In the genomic region with DNA sequence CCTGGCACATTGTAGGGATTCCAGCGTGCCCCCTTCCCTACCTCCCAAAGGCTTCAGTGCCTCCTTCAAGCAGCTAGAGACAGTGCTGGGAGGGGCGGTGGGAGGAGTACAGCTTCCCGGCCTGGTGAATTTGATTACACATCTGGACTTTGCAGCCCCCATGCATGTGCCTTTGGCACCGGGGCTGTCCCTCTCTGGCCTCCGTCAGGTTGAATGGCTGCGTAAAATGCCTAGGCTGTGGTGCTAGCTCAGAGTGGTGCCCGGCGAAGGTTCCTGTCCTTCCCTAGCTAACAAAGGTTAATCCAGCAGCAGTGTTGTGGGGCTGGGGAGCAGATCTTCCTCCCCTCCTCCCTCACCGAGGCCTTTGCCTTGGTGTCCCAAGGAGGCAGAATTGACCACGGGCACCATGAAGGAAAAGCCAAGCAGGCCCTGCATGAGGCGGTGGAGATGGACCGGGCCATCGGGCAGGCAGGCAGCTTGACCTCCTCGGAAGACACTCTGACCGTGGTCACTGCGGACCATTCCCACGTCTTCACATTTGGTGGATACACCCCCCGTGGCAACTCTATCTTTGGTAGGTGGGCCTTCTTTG, we compare ENCODE assay signal across 17 cellular contexts.
"Had no signal": no experiment of that assay in that cellular context is flagged by ENCODE, and none has a peak within 500 bp of the region (broad histone marks: within the 10 kb centered on the region; RNA-seq: fewer than 3 reads in every experiment).

No MANE protein-coding gene starts in this region.

- H3K4me1 ChIP-seq: psoas muscle had no signal

- H3K4me1 Mint-ChIP-seq: naive thymus-derived CD8-positive, alpha-beta T cell had no signal

- H3K36me3 Mint-ChIP-seq: naive thymus-derived CD8-positive, alpha-beta T cell had no signal

- DNase-seq: activated naive CD4-positive, alpha-beta T cell treated with anti-CD3 and anti-CD28 coated beads, Interleukin-2, amount 50 U/mL, for 16 hours; esophagus squamous epithelium; foreskin fibroblast; head of caudate nucleus; kidney glomerular epithelial cell; naive thymus-derived CD8-positive, alpha-beta T cell; occipital lobe; stimulated activated CD4-positive, alpha-beta T cell treated with anti-CD3 and anti-CD28 coated beads, Interleukin-15, amount 100 ng/mL, for 24 hours; stimulated activated CD4-positive, alpha-beta T cell treated with anti-CD3 and anti-CD28 coated beads, Interleukin-4, amount 100 ng/mL, for 4 hours; SW 1271; tibial artery had no signal

- ATAC-seq: activated CD4-positive, CD25-positive, alpha-beta regulatory T cell treated with anti-CD3 and anti-CD28 coated beads, Interleukin-2, amount 50 U/mL, for 24 hours; naive thymus-derived CD8-positive, alpha-beta T cell had no signal

- H3K27ac Mint-ChIP-seq: activated T-helper 2 cell treated with anti-CD3 and anti-CD28 coated beads, Interferon-gamma antibody, Interleukin-2, Interleukin-4, amounts not matched to agents 10 μg/mL and 5 μg/mL and 100 μg/mL, durations not matched to agents 14 hours and 24 hours and 36 hours; T-helper 2 cell treated with Interferon-gamma antibody and Interleukin-4, amounts not matched to agents 5 μg/mL and 100 μg/mL, for 36 hours had no signal

- H3K27ac ChIP-seq: tibial artery had no signal

- H3K4me3 ChIP-seq: lung, tibial artery had no signal

- H3K9me3 Mint-ChIP-seq: activated T-helper 2 cell treated with anti-CD3 and anti-CD28 coated beads, Interferon-gamma antibody, Interleukin-2, Interleukin-4, amounts not matched to agents 10 μg/mL and 5 μg/mL and 100 μg/mL, durations not matched to agents 14 hours and 24 hours and 36 hours; naive thymus-derived CD8-positive, alpha-beta T cell; T-helper 2 cell treated with Interferon-gamma antibody and Interleukin-4, amounts not matched to agents 5 μg/mL and 100 μg/mL, for 36 hours had no signal

- H3K36me3 ChIP-seq: esophagus squamous epithelium, tibial artery had no signal

- FAIRE-seq: endometrium had no signal

- H3K9me3 ChIP-seq: tibial artery had no signal

- H3K4me3 Mint-ChIP-seq: naive thymus-derived CD8-positive, alpha-beta T cell; T-helper 2 cell treated with Interferon-gamma antibody and Interleukin-4, amounts not matched to agents 5 μg/mL and 100 μg/mL, for 36 hours had no signal
